In the genomic region with DNA sequence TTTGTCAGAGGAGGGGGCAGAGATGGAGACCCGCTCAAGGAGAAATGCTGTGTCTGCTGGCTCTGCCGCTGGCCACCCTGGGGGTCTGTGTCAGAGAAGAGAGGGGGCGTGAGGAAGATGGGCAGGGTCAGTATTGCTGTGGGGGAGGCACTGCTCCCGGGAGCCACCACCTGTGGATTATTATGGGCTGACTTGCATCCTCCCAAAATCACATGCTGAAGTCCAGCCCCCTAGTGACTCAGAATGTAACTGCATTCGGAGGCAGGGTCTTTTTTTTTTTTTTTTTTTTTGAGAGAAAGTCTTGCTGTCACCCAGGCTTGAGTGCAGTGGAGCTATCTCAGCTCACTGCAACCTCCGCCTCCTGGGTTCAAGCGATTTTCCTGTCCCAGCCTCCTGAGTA, we compare ENCODE assay signal across 8 cellular contexts. TPM values are rescaled to one million over a fixed set of nuclear protein-coding genes. Genes with fewer than 3 reads are reported as not detected.
DNase-seq lines count a peak whose midpoint lies in the region; ATAC-seq, FAIRE-seq and TF ChIP-seq lines count a peak whose summit lies in the region.
"Had no signal": no experiment of that assay in that cellular context is flagged by ENCODE, and none has a peak within 500 bp of the region (broad histone marks: within the 10 kb centered on the region; RNA-seq: fewer than 3 reads in every experiment).

No MANE protein-coding gene starts in this region.

- H3K27ac ChIP-seq in WERI-Rb-1 (no peak overlapping the region), adrenal gland (no peak overlapping the region)

- peak; percentile 25 to 32 for TF ChIP-seq CTCF in Caco-2 (IDR thresholded peaks at IDR 0.05; ENCODE audit: insufficient read depth in 1 of 2, low read depth in 1 of 2, low read length in 1 of 2, severe bottlenecking in 1 of 2, unreplicated experiment in 1 of 2)
- TF ChIP-seq CTCF in WERI-Rb-1 (IDR thresholded peaks at IDR 0.05; ENCODE audit: low read depth, low read length) = peak; percentile 52
- peak in 3 of 6 experiments; percentile 18 to 28 (median 18) for TF ChIP-seq CTCF in adrenal gland (IDR thresholded peaks at IDR 0.05)

- H3K4me3 Mint-ChIP-seq in Caco-2 (ENCODE audit: unreplicated experiment) = no peak overlapping the region

- no peaks in the 10 kb centered on the region for H3K4me1 ChIP-seq in Caco-2
- no peaks in the 10 kb centered on the region for H3K4me1 ChIP-seq in adrenal gland (replicated peaks in 1 of 2)

- CTCF ChIA-PET in Caco-2 (lab: Charles Lee) = interaction anchor here (0.7 to 0.8 kb wide), 2 partner anchors 64 to 312 kb away, joined by 3 read pairs; no protein-coding TSS in a partner anchor

- H3K9me3 ChIP-seq in Caco-2 = no peaks in the 10 kb centered on the region
- no peaks in the 10 kb centered on the region for H3K9me3 ChIP-seq in WERI-Rb-1 (ENCODE audit: severe bottlenecking)
- no peaks in the 10 kb centered on the region for H3K9me3 ChIP-seq in adrenal gland (replicated peaks in 1 of 3)

- no peaks in the 10 kb centered on the region for H3K27me3 Mint-ChIP-seq in Caco-2 (ENCODE audit: insufficient read depth, unreplicated experiment)

- DNase-seq in Caco-2 (no peak), H54 (ENCODE audit: insufficient read length, low spot score) (peak; percentile 15), WERI-Rb-1 (peak; percentile 35), lung microvascular endothelial cell (ENCODE audit: low read depth in 2 of 2) (peak; percentile 36 to 41), adrenal gland (no peak)

- ATAC-seq in GM18909 (IDR thresholded peaks at IDR 0.05; ENCODE audit: poor library complexity, unreplicated experiment) = no peak
- no peak for ATAC-seq in HG03469 (IDR thresholded peaks at IDR 0.05; ENCODE audit: unreplicated experiment)

- POLR2A ChIA-PET in Caco-2 (lab: Charles Lee) = interaction anchor here (0.6 kb wide), 4 partner anchors 10 to 209 kb away, joined by 3 to 6 read pairs (median 5); no protein-coding TSS in a partner anchor

- H3K36me3 ChIP-seq in Caco-2 (ENCODE audit: control insufficient read depth, insufficient read depth, low read length) (peaks cover 1% of the 10 kb centered on the region), WERI-Rb-1 (peaks cover 58% of the 10 kb centered on the region), adrenal gland (replicated peaks in 1 of 2) (peaks cover 0 to 92% of the 10 kb centered on the region in 2 donors)

- no peak overlapping the region for H3K27ac Mint-ChIP-seq in Caco-2 (ENCODE audit: unreplicated experiment)

- H3K4me1 Mint-ChIP-seq in Caco-2 (ENCODE audit: low read depth, unreplicated experiment) = no peaks in the 10 kb centered on the region

- peaks cover 28% of the 10 kb centered on the region for H3K36me3 Mint-ChIP-seq in Caco-2 (ENCODE audit: insufficient read depth, unreplicated experiment)

- TF ChIP-seq POLR2A in H54 (IDR thresholded peaks at IDR 0.05; ENCODE audit: low read depth, low read length) = no peak
- no peak for TF ChIP-seq POLR2A in adrenal gland (IDR thresholded peaks at IDR 0.05)

- intact Hi-C loops in Caco-2 (cut with micrococcal nuclease; ENCODE audit: unreplicated experiment) = no loop called here
- intact Hi-C loops in adrenal gland (cut with DNase I) = no loop called here

- WGBS in adrenal gland, 4 donors = 76 to 83% (median 77%) methylated on average over 7 of the region's 7 CpGs

- H3K27me3 ChIP-seq in Caco-2 (replicated peaks; ENCODE audit: control insufficient read depth, insufficient read depth, low read length) (no peaks in the 10 kb centered on the region), WERI-Rb-1 (ENCODE audit: insufficient read depth, low read depth, severe bottlenecking) (no peaks in the 10 kb centered on the region), adrenal gland (no peaks in the 10 kb centered on the region)

- H3K4me3 ChIP-seq in Caco-2 (ENCODE audit: low read depth, low read length) (no peak overlapping the region), WERI-Rb-1 (ENCODE audit: low read depth, low read length) (no peak overlapping the region), adrenal gland (no peak overlapping the region)

- no TSS peak for BruUV-seq in Caco-2 (replicated peaks; lab: Mats Ljungman, UMichigan)

- FAIRE-seq in H54 (lab: Jason Lieb, UNC) = no peak

- H3K9me3 Mint-ChIP-seq in Caco-2 (ENCODE audit: unreplicated experiment) = no peaks in the 10 kb centered on the region

RNA-seq across cellular contexts. Expression of a gene that starts 12.3 kb away (rescaled TPM):
- 72.8 and 82.1 TPM in 2 replicates for total RNA-seq in Caco-2 (2022)
- 32.5 and 51.2 TPM in 2 replicates for total RNA-seq in lung microvascular endothelial cell
- total RNA-seq in adrenal gland = 10 to 100 TPM; 31.2 to 90.7 (median 57.9) TPM
- 100 to 1,000 TPM in 1 of 3 donors, 10 to 100 TPM in 2; 18.4 to 111 (median 77.5) TPM for polyA plus RNA-seq in adrenal gland

RNA-seq across cellular contexts. Expression of a gene that starts 51.2 kb away (rescaled TPM):
- not detected in 2 replicates for total RNA-seq in Caco-2 (2022)
- not detected in 2 replicates for total RNA-seq in lung microvascular endothelial cell
- not detected for total RNA-seq in adrenal gland
- not detected for polyA plus RNA-seq in adrenal gland
- polyA plus RNA-seq: esophagus had no signal

RNA-seq across cellular contexts. Expression of a gene that starts 57.9 kb away (rescaled TPM):
- total RNA-seq in Caco-2 (2022) (1.7 and 1.8 TPM in 2 replicates), lung microvascular endothelial cell (not detected in 2 replicates), adrenal gland (under 1 TPM in 2 of 8 donors, not detected in 6; 0.11 to 0.23 TPM)
- polyA plus RNA-seq in adrenal gland = not detected
- polyA plus RNA-seq: esophagus had no signal

Comparison
In these comparisons a context has a peak if more than half of its experiments do, and no peak if none do; other contexts are left out.
1. DNase-seq: peak in H54 (single experiment), WERI-Rb-1 (single experiment) and lung microvascular endothelial cell (2 of 2); none in Caco-2 (0 of 2) and adrenal gland (0 of 7).